24 cellular contexts compared by ENCODE assay signal in genomic region chr19:17092696-17093095, GRCh38. TPM values are rescaled to one million over a fixed set of nuclear protein-coding genes. Genes with fewer than 3 reads are reported as not detected.
DNase-seq lines count a peak whose midpoint lies in the region; ATAC-seq, FAIRE-seq and TF ChIP-seq lines count a peak whose summit lies in the region.
"Had no signal": no experiment of that assay in that cellular context is flagged by ENCODE, and none has a peak within 500 bp of the region (broad histone marks: within the 10 kb centered on the region; RNA-seq: fewer than 3 reads in every experiment).

No MANE protein-coding gene starts in this region.

- H3K4me1 Mint-ChIP-seq in activated naive CD4-positive, alpha-beta T cell treated with anti-CD3 and anti-CD28 coated beads for 36 hours (ENCODE audit: low read depth): peaks cover 43% of the 10 kb centered on the region

- H3K23ac ChIP-seq in mesenchymal stem cell (ENCODE audit: low read length in 2 of 2): no peak overlapping the region

- no peaks in the 10 kb centered on the region for H4K20me1 ChIP-seq in HepG2 (ENCODE audit: insufficient read depth, low read length)

- POLR2A ChIA-PET in HepG2 (lab: Yijun Ruan, JAX): no interaction called here

- no peak for TF ChIP-seq CTCF in HepG2 (CRISPR knock-in tag; IDR thresholded peaks at IDR 0.05)
- no peak for TF ChIP-seq CTCF in right lobe of liver (IDR thresholded peaks at IDR 0.05)
- TF ChIP-seq CTCF in ascending aorta (IDR thresholded peaks at IDR 0.05): no peak
- no peak for TF ChIP-seq CTCF in spleen (IDR thresholded peaks at IDR 0.05 in 8 of 11, conservative IDR thresholded peaks at IDR 0.05 in 3 of 11)

- no peak overlapping the region for H2BK120ac ChIP-seq in mesenchymal stem cell (ENCODE audit: low read depth, low read length)

- in situ Hi-C loops in HepG2 (cut with HindIII; ENCODE audit: extremely low pct_ligation_motif_present, low pct_unique_long_range_greater_than_20kb): no loop called here

- H3K18ac ChIP-seq in mesenchymal stem cell (ENCODE audit: low read depth in 1 of 2, low read length in 2 of 2): no peak overlapping the region

- no peak overlapping the region for H2BK5ac ChIP-seq in mesenchymal stem cell (ENCODE audit: low read depth, low read length, poor library complexity, severe bottlenecking)

- TF ChIP-seq POLR2A in HepG2 (IDR thresholded peaks at IDR 0.05; ENCODE audit: insufficient read depth in 1 of 2, low read depth in 2 of 2, low read length in 2 of 2) (no peak), right lobe of liver (IDR thresholded peaks at IDR 0.05) (no peak), spleen (IDR thresholded peaks at IDR 0.05) (no peak)

- intact Hi-C loops in HepG2 (cut with micrococcal nuclease; ENCODE audit: unreplicated experiment) (no loop called here), right lobe of liver (cut with DNase I) (no loop called here), ascending aorta (cut with DNase I) (no loop called here), spleen (cut with DNase I; ENCODE audit: low total_unique reads) (no loop called here)
- intact Hi-C loops in activated naive CD4-positive, alpha-beta T cell treated with anti-CD3 and anti-CD28 coated beads for 36 hours (cut with micrococcal nuclease): no loop called here

- H2AFZ ChIP-seq in HepG2 (ENCODE audit: low read length): no peak overlapping the region
- no peak overlapping the region for H2AFZ ChIP-seq in mesenchymal stem cell (ENCODE audit: low read depth, low read length)

- peaks cover 10% of the 10 kb centered on the region for H3K79me1 ChIP-seq in mesenchymal stem cell (replicated peaks; ENCODE audit: low read length, poor library complexity, severe bottlenecking)

- no peak overlapping the region for H3K4ac ChIP-seq in mesenchymal stem cell (ENCODE audit: low read depth in 1 of 2, low read length in 2 of 2)

- FAIRE-seq in HepG2 (lab: Jason Lieb, UNC): no peak
- FAIRE-seq: A204.1, D721Med, GM12878, GM18507, H1 had no signal

- no peak for DNase-seq in HepG2 (ENCODE audit: low spot score)
- no peak for DNase-seq in right lobe of liver
- DNase-seq in ascending aorta (ENCODE audit: low spot score in 2 of 2): no peak
- no peak for DNase-seq in spleen
- DNase-seq in activated naive CD4-positive, alpha-beta T cell treated with anti-CD3 and anti-CD28 coated beads for 36 hours: no peak
- no peak for DNase-seq in mesenchymal stem cell
- DNase-seq: CD4-positive, alpha-beta T cell; CD8-positive, alpha-beta memory T cell; DMS 273 treated with DMSO at 0.1 percent for 48 hours; DMS79; EL; GDM1; H7; HCEC 1CT had no signal

- H3K27ac ChIP-seq in HepG2 (ENCODE audit: extremely low read length, insufficient read depth, low read length) (no peak overlapping the region), right lobe of liver (no peak overlapping the region), ascending aorta (peak overlapping the region; percentile 87 to 93), spleen (peak overlapping the region in 5 of 8 donors; percentile 37 to 89 (median 81)), mesenchymal stem cell (ENCODE audit: low read length, poor library complexity, severe bottlenecking) (no peak overlapping the region)
- H3K27ac ChIP-seq: 22Rv1, C4-2B had no signal

- H3K27me3 ChIP-seq in HepG2 (ENCODE audit: control insufficient read depth in 1 of 2, insufficient read depth in 2 of 2, low read length in 2 of 2): no peaks in the 10 kb centered on the region
- no peaks in the 10 kb centered on the region for H3K27me3 ChIP-seq in right lobe of liver
- H3K27me3 ChIP-seq in ascending aorta: no peaks in the 10 kb centered on the region
- no peaks in the 10 kb centered on the region for H3K27me3 ChIP-seq in spleen (replicated peaks in 1 of 7)
- no peaks in the 10 kb centered on the region for H3K27me3 ChIP-seq in mesenchymal stem cell (ENCODE audit: control insufficient read depth in 1 of 2, insufficient read depth in 1 of 2, low read length in 2 of 2)
- H3K27me3 ChIP-seq: BLaER1 had no signal

- H3K9me3 Mint-ChIP-seq in activated naive CD4-positive, alpha-beta T cell treated with anti-CD3 and anti-CD28 coated beads for 36 hours: no peaks in the 10 kb centered on the region
- H3K9me3 Mint-ChIP-seq: CD4-positive, alpha-beta T cell; CD8-positive, alpha-beta memory T cell had no signal

- H3K27me3 Mint-ChIP-seq in activated naive CD4-positive, alpha-beta T cell treated with anti-CD3 and anti-CD28 coated beads for 36 hours (ENCODE audit: low read depth): no peaks in the 10 kb centered on the region
- H3K27me3 Mint-ChIP-seq: B cell; CD4-positive, alpha-beta T cell; CD8-positive, alpha-beta memory T cell had no signal

- H3K36me3 ChIP-seq in HepG2 (replicated peaks in 1 of 2; ENCODE audit: control insufficient read depth in 1 of 2, insufficient read depth in 2 of 2, low read length in 2 of 2) (peaks cover 0 to 3% of the 10 kb centered on the region in 2 experiments; a peak in 1 of 5 replicates), right lobe of liver (no peaks in the 10 kb centered on the region), ascending aorta (peaks cover 0 to 3% of the 10 kb centered on the region in 2 donors), spleen (peaks cover 0 to 30% (median 0%) of the 10 kb centered on the region in 6 donors), mesenchymal stem cell (ENCODE audit: control insufficient read depth in 1 of 2, insufficient read depth in 2 of 2, low read depth in 1 of 2, low read length in 2 of 2) (peaks cover 22 to 31% of the 10 kb centered on the region in 2 experiments)

- H3K27ac Mint-ChIP-seq in activated naive CD4-positive, alpha-beta T cell treated with anti-CD3 and anti-CD28 coated beads for 36 hours: no peak overlapping the region
- H3K27ac Mint-ChIP-seq: CD4-positive, alpha-beta T cell had no signal

- ATAC-seq in HepG2 (no peak), right lobe of liver (no peak), HG02938 (IDR thresholded peaks at IDR 0.05; ENCODE audit: unreplicated experiment) (no peak)
- ATAC-seq: GM12878 had no signal

- H3K4me2 ChIP-seq in HepG2 (ENCODE audit: low read depth, low read length) (no peak overlapping the region), mesenchymal stem cell (ENCODE audit: low read length, poor library complexity, severe bottlenecking) (no peak overlapping the region)

- H3K4me1 ChIP-seq in HepG2 (ENCODE audit: insufficient read depth, low read length) (peaks cover 23% of the 10 kb centered on the region), right lobe of liver (peaks cover 0 to 17% (median 4%) of the 10 kb centered on the region in 4 donors), ascending aorta (peaks cover 40 to 78% of the 10 kb centered on the region in 2 donors), spleen (peaks cover 56 to 98% (median 85%) of the 10 kb centered on the region in 6 donors), mesenchymal stem cell (ENCODE audit: control insufficient read depth, insufficient read depth, low read depth, low read length) (peaks cover 23% of the 10 kb centered on the region)

- H3K14ac ChIP-seq in mesenchymal stem cell (ENCODE audit: low read length in 2 of 2): no peak overlapping the region

- H2BK15ac ChIP-seq in mesenchymal stem cell (ENCODE audit: low read depth, poor library complexity, severe bottlenecking): no peak overlapping the region

- WGBS in HepG2 (ENCODE audit: low lambda C conversion rate): 93% methylated on average over 2 of the region's 2 CpGs
- WGBS in right lobe of liver (ENCODE audit: insufficient coverage, low coverage, low lambda C conversion rate, missing lambda C conversion rate): 100% methylated on average over 1 of the region's 2 CpGs
- WGBS in spleen, 5 donors: 83 to 98% (median 95%) methylated on average over 2 of the region's 2 CpGs
- 87% methylated on average over 2 of the region's 2 CpGs for WGBS in mesenchymal stem cell

- H3K36me3 Mint-ChIP-seq in activated naive CD4-positive, alpha-beta T cell treated with anti-CD3 and anti-CD28 coated beads for 36 hours (ENCODE audit: low read depth): peaks cover 9% of the 10 kb centered on the region

- no peak overlapping the region for H4K8ac ChIP-seq in mesenchymal stem cell (ENCODE audit: low read length)

- peaks cover 23% of the 10 kb centered on the region for H3K79me2 ChIP-seq in HepG2 (ENCODE audit: insufficient read depth, low read length)

- CTCF ChIA-PET in HepG2 (lab: Yijun Ruan, JAX; ENCODE audit: low intra/inter-chr PET ratio, low total read pairs): no interaction called here
- CTCF ChIA-PET in activated naive CD4-positive, alpha-beta T cell treated with anti-CD3 and anti-CD28 coated beads for 36 hours (lab: Charles Lee): no interaction called here

- no peaks in the 10 kb centered on the region for H3K9me3 ChIP-seq in HepG2 (ENCODE audit: low read length)
- H3K9me3 ChIP-seq in right lobe of liver: no peaks in the 10 kb centered on the region
- H3K9me3 ChIP-seq in ascending aorta: no peaks in the 10 kb centered on the region
- no peaks in the 10 kb centered on the region for H3K9me3 ChIP-seq in spleen
- H3K9me3 ChIP-seq in mesenchymal stem cell (ENCODE audit: control insufficient read depth, low read length): no peaks in the 10 kb centered on the region

- H2AK5ac ChIP-seq in mesenchymal stem cell (ENCODE audit: low read length, severe bottlenecking): no peak overlapping the region

- H3K9ac ChIP-seq in HepG2 (ENCODE audit: insufficient read depth, low read depth, low read length): no peak overlapping the region
- H3K9ac ChIP-seq in mesenchymal stem cell (ENCODE audit: low read length): no peak overlapping the region
- H3K9ac ChIP-seq: BLaER1 had no signal

- no peak overlapping the region for H3K4me3 Mint-ChIP-seq in activated naive CD4-positive, alpha-beta T cell treated with anti-CD3 and anti-CD28 coated beads for 36 hours
- H3K4me3 Mint-ChIP-seq: CD4-positive, alpha-beta T cell; CD8-positive, alpha-beta memory T cell had no signal

- TF ChIP-seq RAD21 in HepG2 (CRISPR knock-in tag; IDR thresholded peaks at IDR 0.05): no peak

- BruUV-seq in HepG2 (replicated peaks; lab: Mats Ljungman, UMichigan): no TSS peak

- H4K91ac ChIP-seq in mesenchymal stem cell (ENCODE audit: low read length): no peak overlapping the region

- TF ChIP-seq EP300 in HepG2 (IDR thresholded peaks at IDR 0.05; ENCODE audit: low read depth in 2 of 2, low read length in 2 of 2) (no peak), HepG2 (CRISPR knock-in tag; IDR thresholded peaks at IDR 0.05; ENCODE audit: borderline replicate concordance) (no peak)

- H3K4me3 ChIP-seq in HepG2 (replicated peaks in 1 of 3; ENCODE audit: insufficient read depth in 1 of 3, low read depth in 2 of 3, low read length in 3 of 3): no peak overlapping the region
- H3K4me3 ChIP-seq in right lobe of liver: no peak overlapping the region
- H3K4me3 ChIP-seq in ascending aorta: no peak overlapping the region
- no peak overlapping the region for H3K4me3 ChIP-seq in spleen
- no peak overlapping the region for H3K4me3 ChIP-seq in mesenchymal stem cell (ENCODE audit: insufficient read depth in 1 of 2, low read depth in 1 of 2, low read length in 2 of 2)
- H3K4me3 ChIP-seq: BLaER1, GM12878 had no signal

- H2BK12ac ChIP-seq in mesenchymal stem cell (ENCODE audit: low read length in 2 of 2): no peak overlapping the region

RNA-seq across cellular contexts. Expression of gene MYO9B, which starts 17.1 kb away (rescaled TPM):
- total RNA-seq in HepG2 (2016; rRNA removed; fragmentation: Illumina TruSeq; extraction: Trizol): 14.1 and 18.0 TPM in 2 replicates
- total RNA-seq in HepG2 (2016; cell fraction: cytosol; rRNA removed; fragmentation: Illumina TruSeq; extraction: Trizol; ENCODE audit: low read depth): 13.9 and 14.5 TPM in 2 replicates
- 10.1 and 18.6 TPM in 2 replicates for total RNA-seq in HepG2 (2016; cell fraction: insoluble cytoplasmic fraction; rRNA removed; fragmentation: Illumina TruSeq; extraction: Trizol)
- total RNA-seq in HepG2 (2016; cell fraction: membrane; rRNA removed; fragmentation: Illumina TruSeq; extraction: Trizol): 10.7 and 11.5 TPM in 2 replicates
- total RNA-seq in HepG2 (2016; cell fraction: nucleus; rRNA removed; fragmentation: Illumina TruSeq; extraction: Trizol): 22.1 and 24.4 TPM in 2 replicates
- 18.3 and 23.4 TPM in 2 replicates for polyA plus RNA-seq in HepG2 (2011; rRNA removed)
- 7.2 and 9.7 TPM in 2 replicates for polyA plus RNA-seq in HepG2 (2011; cell fraction: cytosol; rRNA removed)
- polyA plus RNA-seq in HepG2 (2011; cell fraction: nucleus; rRNA removed): 169 and 196 TPM in 2 replicates
- polyA plus RNA-seq in HepG2 (2012): 15.6 and 21.8 TPM in 2 replicates
- 1.5 and 1.8 TPM in 2 replicates for polyA plus RNA-seq in HepG2 (2016; cell fraction: cytosol; fragmentation: Illumina TruSeq; extraction: Trizol; ENCODE audit: low read depth)
- polyA plus RNA-seq in HepG2 (2016; cell fraction: insoluble cytoplasmic fraction; fragmentation: Illumina TruSeq; extraction: Trizol; ENCODE audit: low read depth): 11.9 and 14.6 TPM in 2 replicates
- polyA plus RNA-seq in HepG2 (2016; cell fraction: membrane; fragmentation: Illumina TruSeq; extraction: Trizol; ENCODE audit: low read depth): 3.6 and 3.7 TPM in 2 replicates
- 77.8 and 81.3 TPM in 2 replicates for polyA plus RNA-seq in HepG2 (2016; cell fraction: nucleus; fragmentation: Illumina TruSeq; extraction: Trizol; ENCODE audit: insufficient read depth, low read depth)
- polyA minus RNA-seq in HepG2 (2011; rRNA and poly(A)+ RNA removed; ENCODE audit: low replicate concordance): 28.0 and 67.0 TPM in 2 replicates
- 11.5 and 11.6 TPM in 2 replicates for polyA minus RNA-seq in HepG2 (2011; cell fraction: cytosol; rRNA and poly(A)+ RNA removed)
- polyA minus RNA-seq in HepG2 (2011; cell fraction: nucleus; rRNA and poly(A)+ RNA removed): 37.3 and 38.0 TPM in 2 replicates
- 10 to 100 TPM; 25.4 to 38.7 (median 36.0) TPM for total RNA-seq in right lobe of liver
- 182 TPM for total RNA-seq in ascending aorta
- total RNA-seq in spleen: 100 to 1,000 TPM; 232 to 329 (median 281) TPM
- 100 to 1,000 TPM in 2 of 3 donors, 10 to 100 TPM in 1; 70.5 to 192 (median 190) TPM for polyA plus RNA-seq in spleen
- 10 to 100 TPM; 73.1 to 78.6 TPM for total RNA-seq in activated naive CD4-positive, alpha-beta T cell treated with anti-CD3 and anti-CD28 coated beads for 36 hours
- 49.4 TPM for polyA plus RNA-seq in mesenchymal stem cell (2013, experiment 1 of 2)
- polyA plus RNA-seq in mesenchymal stem cell (2013, experiment 2 of 2): 51.6 TPM

RNA-seq across cellular contexts. Expression of gene HAUS8, which starts 17.4 kb away (rescaled TPM):
- total RNA-seq in HepG2 (2016; rRNA removed; fragmentation: Illumina TruSeq; extraction: Trizol): 17.5 and 19.1 TPM in 2 replicates
- total RNA-seq in HepG2 (2016; cell fraction: cytosol; rRNA removed; fragmentation: Illumina TruSeq; extraction: Trizol; ENCODE audit: low read depth): 7.9 and 8.8 TPM in 2 replicates
- 17.4 and 19.5 TPM in 2 replicates for total RNA-seq in HepG2 (2016; cell fraction: insoluble cytoplasmic fraction; rRNA removed; fragmentation: Illumina TruSeq; extraction: Trizol)
- 10.4 and 12.6 TPM in 2 replicates for total RNA-seq in HepG2 (2016; cell fraction: membrane; rRNA removed; fragmentation: Illumina TruSeq; extraction: Trizol)
- total RNA-seq in HepG2 (2016; cell fraction: nucleus; rRNA removed; fragmentation: Illumina TruSeq; extraction: Trizol): 10.9 and 13.5 TPM in 2 replicates
- 7.1 and 7.8 TPM in 2 replicates for polyA plus RNA-seq in HepG2 (2011; rRNA removed)
- polyA plus RNA-seq in HepG2 (2011; cell fraction: cytosol; rRNA removed): 4.3 and 7.7 TPM in 2 replicates
- polyA plus RNA-seq in HepG2 (2011; cell fraction: nucleus; rRNA removed): 9.4 and 9.9 TPM in 2 replicates
- 5.2 and 6.2 TPM in 2 replicates for polyA plus RNA-seq in HepG2 (2012)
- polyA plus RNA-seq in HepG2 (2016; cell fraction: cytosol; fragmentation: Illumina TruSeq; extraction: Trizol; ENCODE audit: low read depth): 4.1 and 4.3 TPM in 2 replicates
- 20.4 and 22.5 TPM in 2 replicates for polyA plus RNA-seq in HepG2 (2016; cell fraction: insoluble cytoplasmic fraction; fragmentation: Illumina TruSeq; extraction: Trizol; ENCODE audit: low read depth)
- 5.6 and 9.6 TPM in 2 replicates for polyA plus RNA-seq in HepG2 (2016; cell fraction: membrane; fragmentation: Illumina TruSeq; extraction: Trizol; ENCODE audit: low read depth)
- polyA plus RNA-seq in HepG2 (2016; cell fraction: nucleus; fragmentation: Illumina TruSeq; extraction: Trizol; ENCODE audit: insufficient read depth, low read depth): 26.2 and 30.0 TPM in 2 replicates
- polyA minus RNA-seq in HepG2 (2011; rRNA and poly(A)+ RNA removed; ENCODE audit: low replicate concordance): 6.4 and 32.7 TPM in 2 replicates
- 2.3 and 4.7 TPM in 2 replicates for polyA minus RNA-seq in HepG2 (2011; cell fraction: cytosol; rRNA and poly(A)+ RNA removed)
- polyA minus RNA-seq in HepG2 (2011; cell fraction: nucleus; rRNA and poly(A)+ RNA removed): 3.7 and 4.2 TPM in 2 replicates
- total RNA-seq in right lobe of liver: 1 to 10 TPM; 3.7 to 8.5 (median 5.8) TPM
- 4.3 TPM for total RNA-seq in ascending aorta
- total RNA-seq in spleen: 10 to 100 TPM in 5 of 7 donors, 1 to 10 TPM in 2; 7.7 to 15.3 (median 13.2) TPM
- 10 to 100 TPM; 20.5 to 24.5 (median 22.6) TPM for polyA plus RNA-seq in spleen
- 10 to 100 TPM; 47.3 to 48.8 TPM for total RNA-seq in activated naive CD4-positive, alpha-beta T cell treated with anti-CD3 and anti-CD28 coated beads for 36 hours
- polyA plus RNA-seq in mesenchymal stem cell (2013, experiment 1 of 2): 5.1 TPM
- 6.6 TPM for polyA plus RNA-seq in mesenchymal stem cell (2013, experiment 2 of 2)

Comparison
In these comparisons a context has a peak if more than half of its experiments do, and no peak if none do; other contexts are left out.
1. H3K27ac ChIP-seq: peak in ascending aorta (2 of 2) and spleen (5 of 8); none in HepG2 (single experiment), right lobe of liver (0 of 3) and mesenchymal stem cell (single experiment).